22 cellular contexts compared by ENCODE assay signal in genomic region chr11:85651118-85651517, GRCh38. TPM values are rescaled to one million over a fixed set of nuclear protein-coding genes. Genes with fewer than 3 reads are reported as not detected.
"Had no signal": no experiment of that assay in that cellular context is flagged by ENCODE, and none has a peak within 500 bp of the region (broad histone marks: within the 10 kb centered on the region; RNA-seq: fewer than 3 reads in every experiment).

No MANE protein-coding gene starts in this region.

- H3K27ac ChIP-seq: foreskin keratinocyte, lower lobe of right lung, neural progenitor cell, sigmoid colon, transverse colon had no signal

- H2AFZ ChIP-seq: neural progenitor cell had no signal

- H3K27me3 Mint-ChIP-seq: activated CD4-positive, alpha-beta T cell treated with anti-CD3 and anti-CD28 coated beads, Interleukin-2, amount 10 ng/mL, durations not matched to agents 24 days and 14 days; activated naive CD8-positive, alpha-beta T cell treated with anti-CD3 and anti-CD28 coated beads, Interleukin-2, amount 10 ng/mL, durations not matched to agents 7 days and 5 days; naive B cell; stimulated activated memory B cell treated with anti-CD40 and anti-IgM and Interleukin-4, amounts not matched to agents 10 μg/mL and 1 μg/mL and 100 μg/mL, for 72 hours had no signal

- H3K9ac ChIP-seq: neural progenitor cell had no signal

- DNase-seq: activated CD4-positive, alpha-beta T cell treated with anti-CD3 and anti-CD28 coated beads, Interleukin-2, amount 10 ng/mL, durations not matched to agents 24 days and 14 days; activated CD4-positive, CD25-positive, alpha-beta regulatory T cell; activated CD8-positive, alpha-beta memory T cell treated with anti-CD3 and anti-CD28 coated beads for 24 hours; activated CD8-positive, alpha-beta memory T cell treated with anti-CD3 and anti-CD28 coated beads, Interleukin-2, amount 50 U/mL, for 48 hours; activated gamma-delta T cell treated with Interleukin-2 at 50 U/mL for 16 hours; activated naive CD8-positive, alpha-beta T cell treated with anti-CD3 and anti-CD28 coated beads, Interleukin-2, amount 10 ng/mL, durations not matched to agents 7 days and 5 days; cortex of kidney; erythroblast; foreskin keratinocyte; immature natural killer cell; lower lobe of right lung; naive B cell; posterior cingulate gyrus; sigmoid colon; stimulated activated CD4-positive, alpha-beta T cell treated with anti-CD3 and anti-CD28 coated beads, Interleukin-15, amount 100 ng/mL, for 24 hours; T-helper 1 cell; T-helper 9 cell; transverse colon had no signal

- ATAC-seq: foreskin keratinocyte; left lobe of liver; lower lobe of right lung; stimulated activated memory B cell treated with anti-CD40 and anti-IgM and Interleukin-4, amounts not matched to agents 10 μg/mL and 1 μg/mL and 100 μg/mL, for 72 hours had no signal

- H3K27ac Mint-ChIP-seq: activated CD4-positive, alpha-beta T cell treated with anti-CD3 and anti-CD28 coated beads, Interleukin-2, amount 10 ng/mL, durations not matched to agents 24 days and 14 days; activated naive CD8-positive, alpha-beta T cell treated with anti-CD3 and anti-CD28 coated beads, Interleukin-2, amount 10 ng/mL, durations not matched to agents 7 days and 5 days; neural progenitor cell; stimulated activated memory B cell treated with anti-CD40 and anti-IgM and Interleukin-4, amounts not matched to agents 10 μg/mL and 1 μg/mL and 100 μg/mL, for 72 hours had no signal

- H3K4me3 ChIP-seq: lower lobe of right lung, neural progenitor cell, sigmoid colon, smooth muscle cell, transverse colon had no signal

- H3K4me1 ChIP-seq: foreskin keratinocyte had no signal

- H3K4me2 ChIP-seq: neural progenitor cell, smooth muscle cell had no signal

- H3K9me3 ChIP-seq: lower lobe of right lung, sigmoid colon, transverse colon had no signal

- H3K27me3 ChIP-seq: foreskin keratinocyte, neural progenitor cell, sigmoid colon, transverse colon had no signal

- H3K9me3 Mint-ChIP-seq: activated CD4-positive, alpha-beta T cell treated with anti-CD3 and anti-CD28 coated beads, Interleukin-2, amount 10 ng/mL, durations not matched to agents 24 days and 14 days; activated naive CD8-positive, alpha-beta T cell treated with anti-CD3 and anti-CD28 coated beads, Interleukin-2, amount 10 ng/mL, durations not matched to agents 7 days and 5 days; immature natural killer cell; naive B cell; neural progenitor cell; stimulated activated memory B cell treated with anti-CD40 and anti-IgM and Interleukin-4, amounts not matched to agents 10 μg/mL and 1 μg/mL and 100 μg/mL, for 72 hours had no signal

- H3K36me3 Mint-ChIP-seq: naive B cell had no signal

- H3K4me3 Mint-ChIP-seq: activated CD4-positive, alpha-beta T cell treated with anti-CD3 and anti-CD28 coated beads, Interleukin-2, amount 10 ng/mL, durations not matched to agents 24 days and 14 days; activated naive CD8-positive, alpha-beta T cell treated with anti-CD3 and anti-CD28 coated beads, Interleukin-2, amount 10 ng/mL, durations not matched to agents 7 days and 5 days; immature natural killer cell; neural progenitor cell; stimulated activated memory B cell treated with anti-CD40 and anti-IgM and Interleukin-4, amounts not matched to agents 10 μg/mL and 1 μg/mL and 100 μg/mL, for 72 hours had no signal

RNA-seq across cellular contexts. Expression of gene CCDC89, which starts 34.9 kb away (rescaled TPM):
- total RNA-seq: smooth muscle cell had no signal
- polyA plus RNA-seq: immature natural killer cell, smooth muscle cell had no signal
